Comparison of ENCODE assay signal across 8 cellular contexts in genomic region chr6:43170452-43171283, GRCh38.
DNase-seq lines count a peak whose midpoint lies in the region; ATAC-seq and TF ChIP-seq lines count a peak whose summit lies in the region.

SRF (plus strand) TSS chr6:43171269; CDS start chr6:43171657, 388 bp downstream.

- DNase-seq in Ammon's horn (ENCODE audit: low spot score): peak; percentile 100
- DNase-seq in GM19238 (ENCODE audit: insufficient read length, low spot score): peak; percentile 91
- peak; percentile 96 for DNase-seq in NCI-H524 treated with DMSO at 0.1 percent for 48 hours (lab: John Stamatoyannopoulos, UW)
- DNase-seq in activated CD4-positive, alpha-beta T cell treated with anti-CD3 and anti-CD28 coated beads for 4 hours: peak; percentile 99
- DNase-seq in coronary artery (ENCODE audit: low spot score): peak; percentile 99
- peak; percentile 97 to 98 for DNase-seq in stimulated activated CD4-positive, alpha-beta T cell treated with anti-CD3 and anti-CD28 coated beads, Interleukin-1b, Interleukin-23, amount 100 ng/mL, for 4 hours (ENCODE audit: low read depth in 2 of 2)

- peak; percentile 40 for ATAC-seq in HG03457 (IDR thresholded peaks at IDR 0.05; ENCODE audit: unreplicated experiment)

- H3K27me3 ChIP-seq in layer of hippocampus (ENCODE audit: control insufficient read depth, insufficient read depth, low read length): no peaks in the 10 kb centered on the region

- peak within 1 kb of the TSS; percentile 97 for H3K4me3 ChIP-seq in coronary artery

- peak within 1 kb of the TSS; percentile 96 to 99 for H3K27ac ChIP-seq in coronary artery
- H3K27ac ChIP-seq in layer of hippocampus (ENCODE audit: low read depth, low read length): peak within 1 kb of the TSS; percentile 86

- TF ChIP-seq CTCF in coronary artery (IDR thresholded peaks at IDR 0.05): no peak

Comparison
In these comparisons a context has a peak if more than half of its experiments do, and no peak if none do; other contexts are left out.
1. Peak in every context shown above with its lines: DNase-seq, ATAC-seq, H3K4me3 ChIP-seq and H3K27ac ChIP-seq.